In the genomic region with DNA sequence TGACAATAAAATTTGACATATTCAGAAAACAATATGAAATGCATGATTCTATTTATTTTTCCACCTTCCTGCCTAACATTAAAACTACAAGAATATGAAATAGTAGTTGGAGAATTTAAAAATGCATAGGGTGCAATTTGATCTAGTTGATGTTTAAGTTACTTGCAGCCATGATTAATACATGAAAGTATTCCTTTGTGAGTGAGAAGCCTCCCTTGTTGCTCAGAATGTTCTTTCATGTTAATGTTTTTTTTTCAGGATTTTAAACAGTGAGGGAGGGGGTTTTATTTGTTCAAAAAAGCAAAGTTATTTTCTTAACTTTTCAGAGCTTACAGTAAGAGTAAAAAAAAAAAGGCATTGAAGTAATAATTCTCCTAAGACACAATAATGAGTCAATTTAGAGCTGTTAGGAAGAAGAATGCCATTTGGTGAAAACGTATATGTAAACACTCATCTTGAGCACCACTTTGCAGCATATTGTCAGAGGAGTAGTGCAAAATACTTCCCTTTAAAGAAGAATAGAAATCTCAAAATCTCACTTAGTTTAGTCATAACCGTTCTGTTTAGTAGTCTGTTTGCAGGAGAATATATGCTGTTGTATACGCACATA, we compare ENCODE assay signal across 1 cellular context.
TF ChIP-seq lines count a peak whose summit lies in the region.

No MANE protein-coding gene starts in this region.

TF ChIP-seq in A549, 52 proteins besides CTCF, POLR2A, EP300 and RAD21 (continued from another document):
- TF ChIP-seq CBX2 (IDR thresholded peaks at IDR 0.05; ENCODE audit: borderline replicate concordance, low read depth): no peak
TF ChIP-seq in A549: peak in this region for 0.
